ENCODE assay signal across 16 cellular contexts in genomic region chr12:13594731-13595514, GRCh38.
DNase-seq lines count a peak whose midpoint lies in the region; ATAC-seq and TF ChIP-seq lines count a peak whose summit lies in the region.
"Had no signal": no experiment of that assay in that cellular context is flagged by ENCODE, and none has a peak within 500 bp of the region (broad histone marks: within the 10 kb centered on the region; RNA-seq: fewer than 3 reads in every experiment).

No MANE protein-coding gene starts in this region.

- H3K27me3 Mint-ChIP-seq in GM23338 (ENCODE audit: insufficient read depth, low read depth, poor library complexity): no peaks in the 10 kb centered on the region
- H3K27me3 Mint-ChIP-seq in endodermal cell (ENCODE audit: insufficient read depth): peaks cover 26% of the 10 kb centered on the region
- no peaks in the 10 kb centered on the region for H3K27me3 Mint-ChIP-seq in nephron (ENCODE audit: low read depth)
- H3K27me3 Mint-ChIP-seq in activated T-helper 17 cell treated with anti-CD3 and anti-CD28 coated beads, Interleukin-2, amount 50 U/mL, for 72 hours: no peaks in the 10 kb centered on the region
- H3K27me3 Mint-ChIP-seq: CD4-positive, CD25-positive, alpha-beta regulatory T cell had no signal

- H3K9ac ChIP-seq in HUES64 (ENCODE audit: low read depth, low read length): no peak overlapping the region
- H3K9ac ChIP-seq in endodermal cell (ENCODE audit: extremely low read depth, low read length, poor library complexity, severe bottlenecking): no peak overlapping the region
- H3K9ac ChIP-seq: BLaER1 had no signal

- H3K4me1 ChIP-seq in GM23338 (ENCODE audit: insufficient read depth): peaks cover 6% of the 10 kb centered on the region; the same call in 1 of the 2 replicates
- H3K4me1 ChIP-seq in HUES64 (ENCODE audit: insufficient read depth, low read length): peaks cover 19% of the 10 kb centered on the region; the same call in 1 of the 2 replicates
- peaks cover 7% of the 10 kb centered on the region for H3K4me1 ChIP-seq in endodermal cell (ENCODE audit: control insufficient read depth, insufficient read depth, low read length)

- H3K27ac Mint-ChIP-seq in GM23338: peak overlapping the region; percentile 33; the same call in 1 of the 2 replicates
- no peak overlapping the region for H3K27ac Mint-ChIP-seq in endodermal cell
- peak overlapping the region in 2 of 3 experiments; percentile 30 to 72 for H3K27ac Mint-ChIP-seq in nephron
- H3K27ac Mint-ChIP-seq in activated T-helper 17 cell treated with anti-CD3 and anti-CD28 coated beads, Interleukin-2, amount 50 U/mL, for 72 hours: no peak overlapping the region
- H3K27ac Mint-ChIP-seq: CD4-positive, CD25-positive, alpha-beta regulatory T cell had no signal

- H3K9me3 ChIP-seq in HUES64 (ENCODE audit: insufficient read depth, low read depth, low read length): no peaks in the 10 kb centered on the region
- peaks cover 20% of the 10 kb centered on the region for H3K9me3 ChIP-seq in endodermal cell (ENCODE audit: control insufficient read depth, low read length)
- H3K9me3 ChIP-seq: BLaER1 had no signal

- H2AFZ ChIP-seq in GM23338: no peak overlapping the region

- no peaks in the 10 kb centered on the region for H3F3A ChIP-seq in GM23338 (replicated peaks; ENCODE audit: low read depth)

- H3K36me3 Mint-ChIP-seq in GM23338 (ENCODE audit: low read depth): peaks cover 19% of the 10 kb centered on the region
- H3K36me3 Mint-ChIP-seq in endodermal cell (ENCODE audit: low read depth): peaks cover 15% of the 10 kb centered on the region
- H3K36me3 Mint-ChIP-seq in nephron (ENCODE audit: low read depth): no peaks in the 10 kb centered on the region
- no peaks in the 10 kb centered on the region for H3K36me3 Mint-ChIP-seq in activated T-helper 17 cell treated with anti-CD3 and anti-CD28 coated beads, Interleukin-2, amount 50 U/mL, for 72 hours (ENCODE audit: low read depth)
- H3K36me3 Mint-ChIP-seq: CD4-positive, CD25-positive, alpha-beta regulatory T cell had no signal

- H4K20me1 ChIP-seq in GM23338 (replicated peaks; ENCODE audit: insufficient read depth): no peaks in the 10 kb centered on the region
- H4K20me1 ChIP-seq: BLaER1 had no signal

- H3K27ac ChIP-seq in GM23338 (ENCODE audit: low read depth): 0 out of 2 replicates have a peak overlapping the region, but pooled peaks have one; percentile 29
- H3K27ac ChIP-seq in HUES64 (ENCODE audit: low read depth, low read length): peak overlapping the region; percentile 54; the same call in 1 of the 2 replicates
- H3K27ac ChIP-seq in endodermal cell (ENCODE audit: low read depth, low read length): no peak overlapping the region
- H3K27ac ChIP-seq: BLaER1 had no signal

- H3K36me3 ChIP-seq in GM23338 (ENCODE audit: insufficient read depth): peaks cover 7% of the 10 kb centered on the region; the same call in 1 of the 2 replicates
- H3K36me3 ChIP-seq in HUES64 (ENCODE audit: insufficient read depth, low read length): no peaks in the 10 kb centered on the region
- no peaks in the 10 kb centered on the region for H3K36me3 ChIP-seq in endodermal cell (ENCODE audit: control insufficient read depth, insufficient read depth, low read length)
- H3K36me3 ChIP-seq: BLaER1 had no signal

- H3K27me3 ChIP-seq in GM23338 (ENCODE audit: insufficient read depth) (no peaks in the 10 kb centered on the region), HUES64 (ENCODE audit: insufficient read depth, low read length) (no peaks in the 10 kb centered on the region), endodermal cell (ENCODE audit: control insufficient read depth, insufficient read depth, low read length, poor library complexity, severe bottlenecking) (no peaks in the 10 kb centered on the region)
- H3K27me3 ChIP-seq: BLaER1 had no signal

- TF ChIP-seq CTCF in GM23338 (conservative IDR thresholded peaks at IDR 0.05; ENCODE audit: low read depth in 2 of 2) (no peak), endodermal cell (conservative IDR thresholded peaks at IDR 0.05) (no peak), nephron (IDR thresholded peaks at IDR 0.05; ENCODE audit: unreplicated experiment in 3 of 3) (no peak)

- H3K79me2 ChIP-seq in GM23338 (replicated peaks; ENCODE audit: insufficient read depth): no peaks in the 10 kb centered on the region

- ATAC-seq in GM23338: peak; percentile 57
- ATAC-seq in HG02623 (IDR thresholded peaks at IDR 0.05; ENCODE audit: unreplicated experiment): no peak
- ATAC-seq in activated T-helper 17 cell treated with anti-CD3 and anti-CD28 coated beads, Interleukin-2, amount 50 U/mL, for 72 hours (replicated peaks): no peak
- ATAC-seq: K562 had no signal

- H3K4me1 Mint-ChIP-seq in GM23338 (peaks cover 31% of the 10 kb centered on the region), endodermal cell (peaks cover 45% of the 10 kb centered on the region), nephron (peaks cover 12% of the 10 kb centered on the region)
- H3K4me1 Mint-ChIP-seq in activated T-helper 17 cell treated with anti-CD3 and anti-CD28 coated beads, Interleukin-2, amount 50 U/mL, for 72 hours: no peaks in the 10 kb centered on the region
- H3K4me1 Mint-ChIP-seq: CD4-positive, CD25-positive, alpha-beta regulatory T cell had no signal

- H3K9me3 Mint-ChIP-seq in GM23338: peaks cover 21% of the 10 kb centered on the region
- H3K9me3 Mint-ChIP-seq in endodermal cell: peaks cover 28% of the 10 kb centered on the region
- H3K9me3 Mint-ChIP-seq in nephron: no peaks in the 10 kb centered on the region
- H3K9me3 Mint-ChIP-seq in activated T-helper 17 cell treated with anti-CD3 and anti-CD28 coated beads, Interleukin-2, amount 50 U/mL, for 72 hours: no peaks in the 10 kb centered on the region

- DNase-seq in GM23338 (ENCODE audit: low spot score): peak; percentile 24
- peak; percentile 39 for DNase-seq in endodermal cell
- no peak for DNase-seq in C1 segment of cervical spinal cord (lab: John Stamatoyannopoulos, UW)
- DNase-seq in activated effector memory CD4-positive, alpha-beta T cell treated with anti-CD3 and anti-CD28 coated beads, Interleukin-2, amount 50 U/mL, for 16 hours: no peak
- DNase-seq: 8988T; AML-193; CD4-positive, CD25-positive, alpha-beta regulatory T cell; DMS153; DMS79 treated with DMSO at 0.1 percent for 48 hours; EL had no signal

- H3K9me2 ChIP-seq in GM23338 (ENCODE audit: insufficient read depth): peaks cover 3% of the 10 kb centered on the region; the same call in 1 of the 2 replicates

- H3K4me3 ChIP-seq in GM23338 (no peak overlapping the region), HUES64 (ENCODE audit: low read length) (no peak overlapping the region), endodermal cell (ENCODE audit: low read length) (no peak overlapping the region)
- H3K4me3 ChIP-seq: BLaER1, K562 had no signal

- H3K4me3 Mint-ChIP-seq in GM23338 (peak overlapping the region; percentile 26; the same call in 1 of the 3 replicates), endodermal cell (no peak overlapping the region), nephron (no peak overlapping the region)
- H3K4me3 Mint-ChIP-seq in activated T-helper 17 cell treated with anti-CD3 and anti-CD28 coated beads, Interleukin-2, amount 50 U/mL, for 72 hours: no peak overlapping the region
- H3K4me3 Mint-ChIP-seq: CD4-positive, CD25-positive, alpha-beta regulatory T cell had no signal

- H3K4me2 ChIP-seq in GM23338: peak overlapping the region; percentile 3; the same call in 1 of the 2 replicates
- H3K4me2 ChIP-seq: BLaER1 had no signal

- 82% methylated on average over 5 of the region's 5 CpGs for WGBS in HUES64
- 90 to 92% methylated on average over 2 to 5 of the region's 5 CpGs for WGBS in endodermal cell (ENCODE audit: insufficient coverage in 1 of 2, insufficient read length in 1 of 2), 2 experiments

TF ChIP-seq in GM23338, 12 proteins besides CTCF, POLR2A, EP300 and RAD21:
- TF ChIP-seq JUNB (IDR thresholded peaks at IDR 0.05; ENCODE audit: unreplicated experiment): no peak
- no peak for TF ChIP-seq STAT1 (IDR thresholded peaks at IDR 0.05; ENCODE audit: unreplicated experiment)
- no peak for TF ChIP-seq ZNF331 (CRISPR knock-in tag; IDR thresholded peaks at IDR 0.05; ENCODE audit: low read depth)
- TF ChIP-seq POLR2AphosphoS5 (IDR thresholded peaks at IDR 0.05; ENCODE audit: low read depth): no peak
- no peak for TF ChIP-seq NANOG (IDR thresholded peaks at IDR 0.05; ENCODE audit: borderline replicate concordance)
- no peak for TF ChIP-seq EZH2 (IDR thresholded peaks at IDR 0.05; ENCODE audit: low read depth, unreplicated experiment)
- no peak for TF ChIP-seq REST (IDR thresholded peaks at IDR 0.05; ENCODE audit: unreplicated experiment)

Comparison
In these comparisons a context has a peak if more than half of its experiments do, and no peak if none do; other contexts are left out.
1. DNase-seq: peak in GM23338 (single experiment) and endodermal cell (single experiment); none in C1 segment of cervical spinal cord (0 of 14) and activated effector memory CD4-positive, alpha-beta T cell treated with anti-CD3 and anti-CD28 coated beads, Interleukin-2, amount 50 U/mL, for 16 hours (single experiment).
2. H3K27ac Mint-ChIP-seq: peak in GM23338 (single experiment) and nephron (2 of 3); none in endodermal cell (single experiment) and activated T-helper 17 cell treated with anti-CD3 and anti-CD28 coated beads, Interleukin-2, amount 50 U/mL, for 72 hours (single experiment).